Comparison of ENCODE assay signal across 22 cellular contexts in the genomic region with DNA sequence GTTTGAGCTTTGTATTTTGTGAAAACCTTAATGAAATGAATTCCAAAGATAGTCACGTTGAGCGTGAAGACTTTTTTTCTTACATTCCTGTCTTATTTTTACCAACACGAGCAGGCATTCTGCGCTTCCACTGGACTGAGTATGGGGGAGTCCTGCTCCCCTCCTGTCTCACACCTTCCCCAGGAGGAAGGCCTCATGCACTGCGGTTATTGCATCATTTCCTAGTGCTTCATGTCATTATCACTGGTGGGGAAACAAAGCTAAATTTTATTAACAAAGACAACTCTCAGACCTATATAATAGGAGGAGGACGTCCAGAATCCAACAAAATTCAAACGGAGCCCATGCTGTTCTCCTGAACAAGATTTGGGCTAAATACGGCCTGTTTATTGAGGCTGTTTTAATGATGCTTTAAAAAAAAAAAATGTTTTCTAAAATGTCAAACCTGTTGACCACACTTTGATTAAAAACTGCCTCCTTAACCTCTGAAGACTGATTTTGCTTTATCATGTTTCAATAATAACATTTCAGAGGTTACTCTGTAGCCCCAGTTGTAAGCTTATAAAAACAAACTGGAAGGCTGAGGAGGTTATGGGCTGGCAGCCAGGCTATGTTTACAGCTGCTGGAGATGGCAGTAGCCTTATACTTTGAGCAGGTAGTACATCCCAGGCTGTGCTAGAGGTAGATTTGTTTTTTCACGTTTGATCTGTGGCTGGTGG.
DNase-seq lines count a peak whose midpoint lies in the region; ATAC-seq, FAIRE-seq and TF ChIP-seq lines count a peak whose summit lies in the region.
"Had no signal": no experiment of that assay in that cellular context is flagged by ENCODE, and none has a peak within 500 bp of the region (broad histone marks: within the 10 kb centered on the region; RNA-seq: fewer than 3 reads in every experiment).

No MANE protein-coding gene starts in this region.

- peak overlapping the region; percentile 84 for H4K5ac ChIP-seq in IMR-90 (ENCODE audit: low read depth, low read length)
- H4K5ac ChIP-seq in mesendoderm (ENCODE audit: low read length): no peak overlapping the region

- H3K27ac ChIP-seq in IMR-90 (ENCODE audit: insufficient read depth, low read length): peak overlapping the region; percentile 66; the same call in 1 of the 2 replicates
- no peak overlapping the region for H3K27ac ChIP-seq in K562 (ENCODE audit: extremely low read depth, low read depth, low read length)
- no peak overlapping the region for H3K27ac ChIP-seq in mesendoderm (ENCODE audit: low read depth, low read length)
- H3K27ac ChIP-seq: neutrophil had no signal

- peaks cover 16 to 50% of the 10 kb centered on the region in 2 experiments; a peak in 3 of 4 replicates for H3K79me1 ChIP-seq in IMR-90 (ENCODE audit: low read depth in 1 of 2, low read length in 2 of 2)
- no peaks in the 10 kb centered on the region for H3K79me1 ChIP-seq in mesendoderm (ENCODE audit: low read length)

- H3K9ac ChIP-seq in IMR-90 (ENCODE audit: low read depth, low read length): peak overlapping the region; percentile 9; the same call in 1 of the 2 replicates
- H3K9ac ChIP-seq in K562 (ENCODE audit: insufficient read depth in 1 of 2, low read depth in 2 of 2, low read length in 2 of 2): no peak overlapping the region
- H3K9ac ChIP-seq in mesendoderm (ENCODE audit: low read length): no peak overlapping the region
- H3K9ac ChIP-seq: GM23248 had no signal

- H4K20me1 ChIP-seq in IMR-90 (ENCODE audit: insufficient read depth, low read length) (no peaks in the 10 kb centered on the region), K562 (replicated peaks; ENCODE audit: control insufficient read depth, insufficient read depth, low read length) (no peaks in the 10 kb centered on the region)

- H2BK5ac ChIP-seq in IMR-90 (ENCODE audit: low read depth, low read length, poor library complexity, severe bottlenecking): peak overlapping the region; percentile 87
- peak overlapping the region; percentile 49 for H2BK5ac ChIP-seq in mesendoderm (ENCODE audit: low read length)

- intact Hi-C loops in IMR-90 (cut with micrococcal nuclease): no loop called here
- intact Hi-C loops in K562 (cut with micrococcal nuclease): no loop called here

- H3K79me2 ChIP-seq in K562 (ENCODE audit: control insufficient read depth, insufficient read depth, low read length): no peaks in the 10 kb centered on the region
- H3K79me2 ChIP-seq in mesendoderm (ENCODE audit: control insufficient read depth, insufficient read depth, low read length): no peaks in the 10 kb centered on the region

- FAIRE-seq in K562 (lab: Jason Lieb, UNC): no peak
- FAIRE-seq: bronchial epithelial cell, frontal cortex, urothelium cell line had no signal

- no peak for TF ChIP-seq CTCF in IMR-90 (conservative IDR thresholded peaks at IDR 0.05; ENCODE audit: low read depth, low read length)
- TF ChIP-seq CTCF in K562 (IDR thresholded peaks at IDR 0.05 in 2 of 3, conservative IDR thresholded peaks at IDR 0.05 in 1 of 3; ENCODE audit: insufficient read depth in 2 of 3, low read depth in 1 of 3, low read length in 3 of 3): no peak

- TF ChIP-seq POLR2A in IMR-90 (IDR thresholded peaks at IDR 0.05; ENCODE audit: low read depth, low read length): no peak
- no peak for TF ChIP-seq POLR2A in K562 (conservative IDR thresholded peaks at IDR 0.05)

- H3K36me3 ChIP-seq in IMR-90 (ENCODE audit: control insufficient read depth, insufficient read depth, low read length) (peaks cover 14% of the 10 kb centered on the region), K562 (ENCODE audit: control insufficient read depth, insufficient read depth, low read length) (no peaks in the 10 kb centered on the region), mesendoderm (ENCODE audit: control insufficient read depth, insufficient read depth, low read length) (no peaks in the 10 kb centered on the region)
- H3K36me3 ChIP-seq: neutrophil had no signal

- H3K27me3 ChIP-seq in IMR-90 (ENCODE audit: control insufficient read depth, insufficient read depth, low read length) (no peaks in the 10 kb centered on the region), K562 (ENCODE audit: control insufficient read depth in 2 of 2, insufficient read depth in 2 of 2, low read length in 2 of 2) (peaks cover 0 to 4% of the 10 kb centered on the region in 2 experiments; a peak in 1 of 5 replicates), mesendoderm (ENCODE audit: insufficient read depth, low read length, poor library complexity) (no peaks in the 10 kb centered on the region)
- H3K27me3 ChIP-seq: neutrophil had no signal

- peak overlapping the region; percentile 86 for H2AK5ac ChIP-seq in IMR-90 (ENCODE audit: low read depth, low read length)
- H2AK5ac ChIP-seq in mesendoderm (ENCODE audit: low read length): peak overlapping the region; percentile 12

- H3K56ac ChIP-seq in IMR-90 (ENCODE audit: extremely low read depth, insufficient read depth, low read length): no peak overlapping the region
- H3K56ac ChIP-seq in mesendoderm (ENCODE audit: low read length): peak overlapping the region; percentile 51

- TF ChIP-seq RAD21 in IMR-90 (IDR thresholded peaks at IDR 0.05; ENCODE audit: low read length): no peak
- TF ChIP-seq RAD21 in K562 (CRISPR knock-in tag; conservative IDR thresholded peaks at IDR 0.05 in 1 of 2, IDR thresholded peaks at IDR 0.05 in 1 of 2): no peak

- H2BK15ac ChIP-seq in IMR-90 (ENCODE audit: low read depth, low read length): peak overlapping the region; percentile 50
- H2BK15ac ChIP-seq in mesendoderm (replicated peaks; ENCODE audit: low read depth): no peak overlapping the region

- ATAC-seq in IMR-90 (ENCODE audit: low read depth) (peak; percentile 30), K562 (peak; percentile 50; the same call in 1 of the 3 replicates), HG03039 (IDR thresholded peaks at IDR 0.05; ENCODE audit: unreplicated experiment) (no peak), SK-N-SH treated with all-trans-retinoic acid at 6 μM for 48 hours (no peak)
- ATAC-seq: activated CD8-positive, alpha-beta memory T cell treated with anti-CD3 and anti-CD28 coated beads, Interleukin-2, amount 10 ng/mL, durations not matched to agents 7 days and 5 days; Panc1; stimulated activated naive CD8-positive, alpha-beta T cell treated with anti-CD3 and anti-CD28 coated beads, Interleukin-15, Interleukin-2, amounts not matched to agents 100 U/mL and 50 U/mL, for 24 hours; T-cell had no signal

- H3K9me3 ChIP-seq in IMR-90 (ENCODE audit: control insufficient read depth, insufficient read depth, low read length) (no peaks in the 10 kb centered on the region; the same call in 1 of the 2 replicates), K562 (replicated peaks; ENCODE audit: control insufficient read depth, insufficient read depth, low read depth, low read length) (no peaks in the 10 kb centered on the region)
- H3K9me3 ChIP-seq: neutrophil had no signal

- no CpG with 5 or more reads among the region's 9 CpGs for WGBS in IMR-90 (ENCODE audit: extremely low coverage in 2 of 2, insufficient read length in 1 of 2), 2 experiments
- 24% methylated on average over 9 of the region's 9 CpGs for WGBS in K562 (ENCODE audit: insufficient coverage, low coverage, missing lambda C conversion rate)
- no CpG with 5 or more reads among the region's 9 CpGs for WGBS in mesendoderm (ENCODE audit: extremely low coverage, insufficient coverage, low lambda C conversion rate)

- H2AK9ac ChIP-seq in IMR-90 (replicated peaks; ENCODE audit: low read depth, low read length, poor library complexity): no peak overlapping the region

- H4K8ac ChIP-seq in IMR-90 (ENCODE audit: low read depth in 2 of 2, low read length in 2 of 2): peak overlapping the region; percentile 33 to 63; a peak in 3 of 4 replicates
- no peak overlapping the region for H4K8ac ChIP-seq in mesendoderm (ENCODE audit: low read depth, low read length)

- H3K23ac ChIP-seq in IMR-90 (ENCODE audit: low read depth, low read length) (0 out of 2 replicates have a peak overlapping the region, but pooled peaks have one; percentile 36), mesendoderm (ENCODE audit: low read length) (no peak overlapping the region)

- H3K4ac ChIP-seq in IMR-90 (ENCODE audit: low read depth, low read length) (peak overlapping the region; percentile 75), mesendoderm (ENCODE audit: low read depth, low read length) (peak overlapping the region; percentile 98)

- DNase-seq in DMS153 (lab: John Stamatoyannopoulos, UW): peak; percentile 4
- DNase-seq in IMR-90: peak; percentile 78
- DNase-seq in K562 (ENCODE audit: extremely low read depth in 1 of 4, low spot score in 3 of 4): no peak
- DNase-seq in mesendoderm: peak; percentile 42
- DNase-seq in MV-4-11 (lab: John Stamatoyannopoulos, UW): no peak
- DNase-seq in SW480 (ENCODE audit: low spot score): no peak
- DNase-seq: activated CD8-positive, alpha-beta memory T cell treated with anti-CD3 and anti-CD28 coated beads, Interleukin-2, amount 10 ng/mL, durations not matched to agents 7 days and 5 days; activated naive CD4-positive, alpha-beta T cell; Calu3; GM23248; KBM-7; NCI-H1694; NCI-H524 treated with DMSO at 0.1 percent for 48 hours; stimulated activated naive CD8-positive, alpha-beta T cell treated with anti-CD3 and anti-CD28 coated beads, Interleukin-15, Interleukin-2, amounts not matched to agents 100 U/mL and 50 U/mL, for 24 hours; T-cell had no signal

- dilution Hi-C loops in IMR-90 (cut with HindIII; ENCODE audit: low sequenced_read_pairs, unreplicated experiment): no loop called here

- in situ Hi-C loops in IMR-90 (cut with MboI; ENCODE audit: low sequenced_read_pairs): loop anchor here (10.0 kb wide), 1 partner anchor 165 kb away; a partner anchor contains a TSS
- in situ Hi-C loops in K562 (cut with MboI): no loop called here

- CTCF ChIA-PET in IMR-90 (lab: Yijun Ruan, JAX): interaction anchor here (0.6 kb wide), 1 partner anchor 22 kb away, joined by 3 read pairs; no protein-coding TSS in a partner anchor
- CTCF ChIA-PET in K562 (lab: Yijun Ruan, JAX; ENCODE audit: low intra/inter-chr PET ratio): no interaction called here

- H3K4me1 ChIP-seq in IMR-90 (ENCODE audit: control insufficient read depth, insufficient read depth, low read length) (peaks cover 23% of the 10 kb centered on the region), K562 (replicated peaks in 1 of 2; ENCODE audit: control insufficient read depth in 2 of 2, insufficient read depth in 2 of 2, low read length in 2 of 2) (peaks cover 0 to 11% of the 10 kb centered on the region in 2 experiments; a peak in 2 of 5 replicates), mesendoderm (ENCODE audit: control insufficient read depth, low read depth, low read length) (peaks cover 2% of the 10 kb centered on the region)

- POLR2A ChIA-PET in IMR-90 (lab: Charles Lee; ENCODE audit: unreplicated experiment): interaction anchor here (0.8 kb wide), 1 partner anchor 27 kb away, joined by 3 read pairs; no protein-coding TSS in a partner anchor
- POLR2A ChIA-PET in K562 (lab: Yijun Ruan, JAX): interaction anchor here (0.6 kb wide), 1 partner anchor 311 kb away, joined by 3 read pairs; no protein-coding TSS in a partner anchor

- peak overlapping the region; percentile 82 for H3K14ac ChIP-seq in IMR-90 (replicated peaks; ENCODE audit: low read depth, low read length)

- H3K9me1 ChIP-seq in IMR-90 (ENCODE audit: insufficient read depth, low read length) (peaks cover 14% of the 10 kb centered on the region), K562 (ENCODE audit: control insufficient read depth, insufficient read depth, low read length) (no peaks in the 10 kb centered on the region)

- peak overlapping the region; percentile 54 for H4K91ac ChIP-seq in IMR-90 (ENCODE audit: insufficient read depth, low read depth, low read length)

- peak overlapping the region; percentile 84; the same call in 1 of the 2 replicates for H3K18ac ChIP-seq in IMR-90 (ENCODE audit: low read depth, low read length)
- peak overlapping the region; percentile 91 for H3K18ac ChIP-seq in mesendoderm (ENCODE audit: low read length)

- no peak for TF ChIP-seq EP300 in K562 (IDR thresholded peaks at IDR 0.05; ENCODE audit: low read length)

- H3K4me2 ChIP-seq in IMR-90 (ENCODE audit: low read depth, low read length) (no peak overlapping the region), K562 (ENCODE audit: insufficient read depth, low read length) (no peak overlapping the region), mesendoderm (ENCODE audit: low read length) (no peak overlapping the region)

- peak overlapping the region; percentile 69 for H2BK120ac ChIP-seq in IMR-90 (ENCODE audit: low read depth, low read length)
- H2BK120ac ChIP-seq in mesendoderm (ENCODE audit: low read depth, low read length): no peak overlapping the region

- BruUV-seq in IMR-90 (replicated peaks; lab: Mats Ljungman, UMichigan) (no TSS peak), K562 (replicated peaks; lab: Mats Ljungman, UMichigan) (no TSS peak)

- H3K4me3 ChIP-seq in IMR-90 (ENCODE audit: insufficient read depth, low read depth, low read length) (no peak overlapping the region), K562 (no peak overlapping the region), mesendoderm (ENCODE audit: low read length) (no peak overlapping the region)
- H3K4me3 ChIP-seq: GM23248 had no signal

- H2AFZ ChIP-seq in IMR-90 (replicated peaks; ENCODE audit: low read length, poor library complexity) (no peak overlapping the region), K562 (ENCODE audit: low read depth, low read length) (no peak overlapping the region)
- H2AFZ ChIP-seq: GM23248 had no signal

- H2BK20ac ChIP-seq in IMR-90 (ENCODE audit: low read depth, low read length): peak overlapping the region; percentile 51; the same call in 1 of the 2 replicates

Comparison
In these comparisons a context has a peak if more than half of its experiments do, and no peak if none do; other contexts are left out.
1. DNase-seq: peak in DMS153 (single experiment), IMR-90 (single experiment) and mesendoderm (single experiment); none in K562 (0 of 4), MV-4-11 (single experiment) and SW480 (single experiment).
2. ATAC-seq: peak in IMR-90 (single experiment) and K562 (single experiment); none in HG03039 (single experiment) and SK-N-SH treated with all-trans-retinoic acid at 6 μM for 48 hours (single experiment).